1 cellular context compared by ENCODE assay signal in the genomic region with DNA sequence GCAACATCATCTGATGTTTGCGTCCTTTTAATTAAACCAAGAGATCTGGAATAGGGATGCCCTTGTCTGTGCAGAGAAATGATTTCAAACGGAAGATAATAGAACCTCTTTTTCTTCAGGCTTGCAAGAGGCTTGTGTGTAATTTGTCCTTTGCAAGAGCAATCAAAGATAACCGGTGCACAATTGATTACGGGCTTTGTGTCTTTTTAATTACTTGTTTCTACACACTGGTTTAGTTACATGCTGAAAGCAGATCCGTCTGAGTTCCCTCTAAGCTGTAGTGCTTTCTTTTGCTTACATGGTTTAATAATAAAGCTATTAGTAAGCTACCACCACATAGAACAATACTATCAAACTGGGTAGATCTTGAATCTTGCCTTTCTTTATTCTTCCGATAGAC.
TF ChIP-seq lines count a peak whose summit lies in the region.

No MANE protein-coding gene starts in this region.

TF ChIP-seq in WTC11, 78 proteins besides CTCF, POLR2A, EP300 and RAD21 (continued from another document):
- TF ChIP-seq, protein P1, sequence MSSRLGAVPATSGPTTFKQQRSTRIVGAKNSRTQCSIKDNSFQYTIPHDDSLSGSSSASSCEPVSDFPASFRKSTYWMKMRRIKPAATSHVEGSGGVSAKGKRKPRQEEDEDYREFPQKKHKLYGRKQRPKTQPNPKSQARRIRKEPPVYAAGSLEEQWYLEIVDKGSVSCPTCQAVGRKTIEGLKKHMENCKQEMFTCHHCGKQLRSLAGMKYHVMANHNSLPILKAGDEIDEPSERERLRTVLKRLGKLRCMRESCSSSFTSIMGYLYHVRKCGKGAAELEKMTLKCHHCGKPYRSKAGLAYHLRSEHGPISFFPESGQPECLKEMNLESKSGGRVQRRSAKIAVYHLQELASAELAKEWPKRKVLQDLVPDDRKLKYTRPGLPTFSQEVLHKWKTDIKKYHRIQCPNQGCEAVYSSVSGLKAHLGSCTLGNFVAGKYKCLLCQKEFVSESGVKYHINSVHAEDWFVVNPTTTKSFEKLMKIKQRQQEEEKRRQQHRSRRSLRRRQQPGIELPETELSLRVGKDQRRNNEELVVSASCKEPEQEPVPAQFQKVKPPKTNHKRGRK (CRISPR knock-in tag; IDR thresholded peaks at IDR 0.05; ENCODE audit: borderline replicate concordance), result no peak
- TF ChIP-seq, protein P2, sequence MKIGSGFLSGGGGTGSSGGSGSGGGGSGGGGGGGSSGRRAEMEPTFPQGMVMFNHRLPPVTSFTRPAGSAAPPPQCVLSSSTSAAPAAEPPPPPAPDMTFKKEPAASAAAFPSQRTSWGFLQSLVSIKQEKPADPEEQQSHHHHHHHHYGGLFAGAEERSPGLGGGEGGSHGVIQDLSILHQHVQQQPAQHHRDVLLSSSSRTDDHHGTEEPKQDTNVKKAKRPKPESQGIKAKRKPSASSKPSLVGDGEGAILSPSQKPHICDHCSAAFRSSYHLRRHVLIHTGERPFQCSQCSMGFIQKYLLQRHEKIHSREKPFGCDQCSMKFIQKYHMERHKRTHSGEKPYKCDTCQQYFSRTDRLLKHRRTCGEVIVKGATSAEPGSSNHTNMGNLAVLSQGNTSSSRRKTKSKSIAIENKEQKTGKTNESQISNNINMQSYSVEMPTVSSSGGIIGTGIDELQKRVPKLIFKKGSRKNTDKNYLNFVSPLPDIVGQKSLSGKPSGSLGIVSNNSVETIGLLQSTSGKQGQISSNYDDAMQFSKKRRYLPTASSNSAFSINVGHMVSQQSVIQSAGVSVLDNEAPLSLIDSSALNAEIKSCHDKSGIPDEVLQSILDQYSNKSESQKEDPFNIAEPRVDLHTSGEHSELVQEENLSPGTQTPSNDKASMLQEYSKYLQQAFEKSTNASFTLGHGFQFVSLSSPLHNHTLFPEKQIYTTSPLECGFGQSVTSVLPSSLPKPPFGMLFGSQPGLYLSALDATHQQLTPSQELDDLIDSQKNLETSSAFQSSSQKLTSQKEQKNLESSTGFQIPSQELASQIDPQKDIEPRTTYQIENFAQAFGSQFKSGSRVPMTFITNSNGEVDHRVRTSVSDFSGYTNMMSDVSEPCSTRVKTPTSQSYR (CRISPR knock-in tag; IDR thresholded peaks at IDR 0.05), result no peak
- TF ChIP-seq, protein P3, sequence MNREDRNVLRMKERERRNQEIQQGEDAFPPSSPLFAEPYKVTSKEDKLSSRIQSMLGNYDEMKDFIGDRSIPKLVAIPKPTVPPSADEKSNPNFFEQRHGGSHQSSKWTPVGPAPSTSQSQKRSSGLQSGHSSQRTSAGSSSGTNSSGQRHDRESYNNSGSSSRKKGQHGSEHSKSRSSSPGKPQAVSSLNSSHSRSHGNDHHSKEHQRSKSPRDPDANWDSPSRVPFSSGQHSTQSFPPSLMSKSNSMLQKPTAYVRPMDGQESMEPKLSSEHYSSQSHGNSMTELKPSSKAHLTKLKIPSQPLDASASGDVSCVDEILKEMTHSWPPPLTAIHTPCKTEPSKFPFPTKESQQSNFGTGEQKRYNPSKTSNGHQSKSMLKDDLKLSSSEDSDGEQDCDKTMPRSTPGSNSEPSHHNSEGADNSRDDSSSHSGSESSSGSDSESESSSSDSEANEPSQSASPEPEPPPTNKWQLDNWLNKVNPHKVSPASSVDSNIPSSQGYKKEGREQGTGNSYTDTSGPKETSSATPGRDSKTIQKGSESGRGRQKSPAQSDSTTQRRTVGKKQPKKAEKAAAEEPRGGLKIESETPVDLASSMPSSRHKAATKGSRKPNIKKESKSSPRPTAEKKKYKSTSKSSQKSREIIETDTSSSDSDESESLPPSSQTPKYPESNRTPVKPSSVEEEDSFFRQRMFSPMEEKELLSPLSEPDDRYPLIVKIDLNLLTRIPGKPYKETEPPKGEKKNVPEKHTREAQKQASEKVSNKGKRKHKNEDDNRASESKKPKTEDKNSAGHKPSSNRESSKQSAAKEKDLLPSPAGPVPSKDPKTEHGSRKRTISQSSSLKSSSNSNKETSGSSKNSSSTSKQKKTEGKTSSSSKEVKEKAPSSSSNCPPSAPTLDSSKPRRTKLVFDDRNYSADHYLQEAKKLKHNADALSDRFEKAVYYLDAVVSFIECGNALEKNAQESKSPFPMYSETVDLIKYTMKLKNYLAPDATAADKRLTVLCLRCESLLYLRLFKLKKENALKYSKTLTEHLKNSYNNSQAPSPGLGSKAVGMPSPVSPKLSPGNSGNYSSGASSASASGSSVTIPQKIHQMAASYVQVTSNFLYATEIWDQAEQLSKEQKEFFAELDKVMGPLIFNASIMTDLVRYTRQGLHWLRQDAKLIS (CRISPR knock-in tag; IDR thresholded peaks at IDR 0.05; ENCODE audit: borderline replicate concordance), result no peak
- TF ChIP-seq ATF1 (CRISPR knock-in tag; IDR thresholded peaks at IDR 0.05) (no peak), FOXP1 (CRISPR knock-in tag; IDR thresholded peaks at IDR 0.05; ENCODE audit: borderline replicate concordance) (no peak), TEAD4 (CRISPR knock-in tag; IDR thresholded peaks at IDR 0.05) (no peak)
- TF ChIP-seq, protein P4, sequence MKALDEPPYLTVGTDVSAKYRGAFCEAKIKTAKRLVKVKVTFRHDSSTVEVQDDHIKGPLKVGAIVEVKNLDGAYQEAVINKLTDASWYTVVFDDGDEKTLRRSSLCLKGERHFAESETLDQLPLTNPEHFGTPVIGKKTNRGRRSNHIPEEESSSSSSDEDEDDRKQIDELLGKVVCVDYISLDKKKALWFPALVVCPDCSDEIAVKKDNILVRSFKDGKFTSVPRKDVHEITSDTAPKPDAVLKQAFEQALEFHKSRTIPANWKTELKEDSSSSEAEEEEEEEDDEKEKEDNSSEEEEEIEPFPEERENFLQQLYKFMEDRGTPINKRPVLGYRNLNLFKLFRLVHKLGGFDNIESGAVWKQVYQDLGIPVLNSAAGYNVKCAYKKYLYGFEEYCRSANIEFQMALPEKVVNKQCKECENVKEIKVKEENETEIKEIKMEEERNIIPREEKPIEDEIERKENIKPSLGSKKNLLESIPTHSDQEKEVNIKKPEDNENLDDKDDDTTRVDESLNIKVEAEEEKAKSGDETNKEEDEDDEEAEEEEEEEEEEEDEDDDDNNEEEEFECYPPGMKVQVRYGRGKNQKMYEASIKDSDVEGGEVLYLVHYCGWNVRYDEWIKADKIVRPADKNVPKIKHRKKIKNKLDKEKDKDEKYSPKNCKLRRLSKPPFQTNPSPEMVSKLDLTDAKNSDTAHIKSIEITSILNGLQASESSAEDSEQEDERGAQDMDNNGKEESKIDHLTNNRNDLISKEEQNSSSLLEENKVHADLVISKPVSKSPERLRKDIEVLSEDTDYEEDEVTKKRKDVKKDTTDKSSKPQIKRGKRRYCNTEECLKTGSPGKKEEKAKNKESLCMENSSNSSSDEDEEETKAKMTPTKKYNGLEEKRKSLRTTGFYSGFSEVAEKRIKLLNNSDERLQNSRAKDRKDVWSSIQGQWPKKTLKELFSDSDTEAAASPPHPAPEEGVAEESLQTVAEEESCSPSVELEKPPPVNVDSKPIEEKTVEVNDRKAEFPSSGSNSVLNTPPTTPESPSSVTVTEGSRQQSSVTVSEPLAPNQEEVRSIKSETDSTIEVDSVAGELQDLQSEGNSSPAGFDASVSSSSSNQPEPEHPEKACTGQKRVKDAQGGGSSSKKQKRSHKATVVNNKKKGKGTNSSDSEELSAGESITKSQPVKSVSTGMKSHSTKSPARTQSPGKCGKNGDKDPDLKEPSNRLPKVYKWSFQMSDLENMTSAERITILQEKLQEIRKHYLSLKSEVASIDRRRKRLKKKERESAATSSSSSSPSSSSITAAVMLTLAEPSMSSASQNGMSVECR (CRISPR knock-in tag; IDR thresholded peaks at IDR 0.05; ENCODE audit: borderline replicate concordance), result no peak
